ENCODE assay signal across 8 cellular contexts in genomic region chr2:136025057-136025973, GRCh38. TPM values are rescaled to one million over a fixed set of nuclear protein-coding genes. Genes with fewer than 3 reads are reported as not detected.
DNase-seq lines count a peak whose midpoint lies in the region; ATAC-seq and TF ChIP-seq lines count a peak whose summit lies in the region.

No MANE protein-coding gene starts in this region.

- no peaks in the 10 kb centered on the region for H3K27me3 Mint-ChIP-seq in T-helper 2 cell treated with Interferon-gamma antibody and Interleukin-4, amounts not matched to agents 5 μg/mL and 100 μg/mL, for 36 hours (ENCODE audit: low read depth)
- H3K27me3 Mint-ChIP-seq in endothelial cell (ENCODE audit: unreplicated experiment), result peaks cover 8% of the 10 kb centered on the region
- H3K27me3 Mint-ChIP-seq in stimulated activated memory B cell treated with anti-CD40 and anti-IgM and Interleukin-4, amounts not matched to agents 10 μg/mL and 1 μg/mL and 100 μg/mL, for 72 hours, result no peaks in the 10 kb centered on the region

- in situ Hi-C loops in GM13976 (cut with MboI; ENCODE audit: low sequenced_read_pairs, unreplicated experiment), result no loop called here

- H3K9me3 Mint-ChIP-seq in T-helper 2 cell treated with Interferon-gamma antibody and Interleukin-4, amounts not matched to agents 5 μg/mL and 100 μg/mL, for 36 hours, result no peaks in the 10 kb centered on the region
- H3K9me3 Mint-ChIP-seq in endothelial cell (ENCODE audit: unreplicated experiment), result no peaks in the 10 kb centered on the region
- no peaks in the 10 kb centered on the region for H3K9me3 Mint-ChIP-seq in stimulated activated memory B cell treated with anti-CD40 and anti-IgM and Interleukin-4, amounts not matched to agents 10 μg/mL and 1 μg/mL and 100 μg/mL, for 72 hours

- no peak overlapping the region for H3K4me3 Mint-ChIP-seq in T-helper 2 cell treated with Interferon-gamma antibody and Interleukin-4, amounts not matched to agents 5 μg/mL and 100 μg/mL, for 36 hours
- peak overlapping the region; percentile 52 for H3K4me3 Mint-ChIP-seq in endothelial cell (ENCODE audit: unreplicated experiment)
- no peak overlapping the region for H3K4me3 Mint-ChIP-seq in stimulated activated memory B cell treated with anti-CD40 and anti-IgM and Interleukin-4, amounts not matched to agents 10 μg/mL and 1 μg/mL and 100 μg/mL, for 72 hours

- H3K36me3 Mint-ChIP-seq in T-helper 2 cell treated with Interferon-gamma antibody and Interleukin-4, amounts not matched to agents 5 μg/mL and 100 μg/mL, for 36 hours (ENCODE audit: low read depth), result no peaks in the 10 kb centered on the region
- no peaks in the 10 kb centered on the region for H3K36me3 Mint-ChIP-seq in endothelial cell (ENCODE audit: low read depth, unreplicated experiment)
- H3K36me3 Mint-ChIP-seq in stimulated activated memory B cell treated with anti-CD40 and anti-IgM and Interleukin-4, amounts not matched to agents 10 μg/mL and 1 μg/mL and 100 μg/mL, for 72 hours, result no peaks in the 10 kb centered on the region

- H3K4me1 Mint-ChIP-seq in T-helper 2 cell treated with Interferon-gamma antibody and Interleukin-4, amounts not matched to agents 5 μg/mL and 100 μg/mL, for 36 hours (ENCODE audit: low read depth), result peaks cover 16% of the 10 kb centered on the region
- H3K4me1 Mint-ChIP-seq in endothelial cell (ENCODE audit: unreplicated experiment), result peaks cover 62% of the 10 kb centered on the region
- H3K4me1 Mint-ChIP-seq in stimulated activated memory B cell treated with anti-CD40 and anti-IgM and Interleukin-4, amounts not matched to agents 10 μg/mL and 1 μg/mL and 100 μg/mL, for 72 hours, result peaks cover 22% of the 10 kb centered on the region

- ATAC-seq in stimulated activated memory B cell treated with anti-CD40 and anti-IgM and Interleukin-4, amounts not matched to agents 10 μg/mL and 1 μg/mL and 100 μg/mL, for 72 hours, result peak; percentile 76
- ATAC-seq in GM19328 (IDR thresholded peaks at IDR 0.05; ENCODE audit: unreplicated experiment) (no peak), GM21381 (IDR thresholded peaks at IDR 0.05; ENCODE audit: unreplicated experiment) (no peak)

- H3K27ac Mint-ChIP-seq in T-helper 2 cell treated with Interferon-gamma antibody and Interleukin-4, amounts not matched to agents 5 μg/mL and 100 μg/mL, for 36 hours, result no peak overlapping the region
- H3K27ac Mint-ChIP-seq in endothelial cell (ENCODE audit: unreplicated experiment), result peak overlapping the region; percentile 99
- H3K27ac Mint-ChIP-seq in stimulated activated memory B cell treated with anti-CD40 and anti-IgM and Interleukin-4, amounts not matched to agents 10 μg/mL and 1 μg/mL and 100 μg/mL, for 72 hours, result peak overlapping the region; percentile 17

- DNase-seq in GM13976 (ENCODE audit: low spot score), result peak; percentile 77
- peak; percentile 85 for DNase-seq in HT-29 (ENCODE audit: low spot score)
- peak; percentile 32 for DNase-seq in T-helper 2 cell treated with Interferon-gamma antibody and Interleukin-4, amounts not matched to agents 5 μg/mL and 100 μg/mL, for 36 hours (ENCODE audit: low spot score)
- DNase-seq in endothelial cell (ENCODE audit: low spot score), result peak; percentile 92
- DNase-seq in medulla oblongata (ENCODE audit: extremely low spot score), result peak; percentile 90

- TF ChIP-seq CTCF in GM13976 (IDR thresholded peaks at IDR 0.05; ENCODE audit: borderline replicate concordance, control extremely low read depth, extremely low read depth, insufficient read depth, missing control alignments) (no peak), endothelial cell (IDR thresholded peaks at IDR 0.05; ENCODE audit: unreplicated experiment) (no peak)

RNA-seq across cellular contexts. Expression of gene DARS1, which starts 39.9 kb away (rescaled TPM):
- total RNA-seq in HT-29 (2014; rRNA removed; shearing (Covaris generic)), result 20.5 and 29.6 TPM in 2 replicates
- 82.9 TPM for total RNA-seq in endothelial cell (ENCODE audit: unreplicated experiment)

Comparison
In these comparisons a context has a peak if more than half of its experiments do, and no peak if none do; other contexts are left out.
1. DNase-seq: peak in every context shown above with its lines; median percentile 92 in endothelial cell; 90 in medulla oblongata; 85 in HT-29; 77 in GM13976; 32 in T-helper 2 cell treated with Interferon-gamma antibody and Interleukin-4, amounts not matched to agents 5 μg/mL and 100 μg/mL, for 36 hours.